Comparison of ENCODE assay signal across 24 cellular contexts in the genomic region with DNA sequence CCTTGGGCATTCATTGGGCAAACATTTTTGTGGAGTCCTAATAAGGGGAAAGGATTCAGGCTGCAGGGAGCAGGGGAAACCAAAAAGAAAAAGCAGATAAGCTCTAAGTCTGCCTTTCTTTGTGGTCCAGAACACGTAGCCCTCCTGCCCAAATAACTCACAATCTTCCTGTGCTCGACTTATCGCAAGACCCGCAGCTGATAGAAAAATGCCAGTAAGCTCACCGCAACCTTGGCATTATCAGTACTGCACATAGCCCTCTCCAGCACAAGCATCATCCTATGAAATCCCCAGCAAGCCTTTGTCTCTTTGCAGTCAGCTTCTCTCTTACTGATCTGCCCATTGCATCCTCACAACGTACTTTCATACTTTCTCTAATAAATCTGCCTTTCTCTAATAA.
"Had no signal": no experiment of that assay in that cellular context is flagged by ENCODE, and none has a peak within 500 bp of the region (broad histone marks: within the 10 kb centered on the region; RNA-seq: fewer than 3 reads in every experiment).

No MANE protein-coding gene starts in this region.

- H3K36me3 ChIP-seq: left ventricle myocardium inferior, ovary, right atrium auricular region, right lobe of liver, stomach, thyroid gland, transverse colon, upper lobe of right lung had no signal

- H3K4me1 ChIP-seq: left ventricle myocardium inferior, right atrium auricular region, right lobe of liver, stomach, testis, thyroid gland, transverse colon, upper lobe of right lung had no signal

- H3K27ac Mint-ChIP-seq: immature natural killer cell; mesothelial cell of epicardium; naive B cell; natural killer cell; progenitor cell of endocrine pancreas; stimulated activated naive B cell treated with anti-CD40 and anti-IgM and Interleukin-4, amounts not matched to agents 10 μg/mL and 1 μg/mL and 100 μg/mL, for 72 hours had no signal

- H3K9me3 Mint-ChIP-seq: natural killer cell; stimulated activated naive B cell treated with anti-CD40 and anti-IgM and Interleukin-4, amounts not matched to agents 10 μg/mL and 1 μg/mL and 100 μg/mL, for 72 hours had no signal

- ATAC-seq: natural killer cell; right lobe of liver; stimulated activated naive B cell treated with anti-CD40 and anti-IgM and Interleukin-4, amounts not matched to agents 10 μg/mL and 1 μg/mL and 100 μg/mL, for 72 hours; stimulated activated naive CD8-positive, alpha-beta T cell treated with anti-CD3 and anti-CD28 coated beads, Interleukin-15, Interleukin-2, amounts not matched to agents 100 U/mL and 50 U/mL, for 24 hours; upper lobe of right lung had no signal

- H3K27me3 ChIP-seq: ovary, right atrium auricular region, right lobe of liver, testis, thyroid gland, transverse colon, upper lobe of right lung had no signal

- H3K27ac ChIP-seq: left ventricle myocardium inferior, ovary, right atrium auricular region, right lobe of liver, stomach, testis, thyroid gland, transverse colon, upper lobe of right lung had no signal

- H3K9me3 ChIP-seq: ovary, right atrium auricular region, right lobe of liver, testis, thyroid gland, transverse colon, upper lobe of right lung had no signal

- H3K4me1 Mint-ChIP-seq: mesothelial cell of epicardium had no signal

- DNase-seq: hypothalamus; immature natural killer cell; kidney; left ventricle myocardium inferior; mesendoderm; naive B cell; natural killer cell; ovary; right lobe of liver; stimulated activated CD4-positive, alpha-beta T cell treated with anti-CD3 and anti-CD28 coated beads, Interleukin-12 subunit alpha, Interleukin-12 subunit beta, amount 100 ng/mL, for 4 hours; stimulated activated CD4-positive, alpha-beta T cell treated with anti-CD3 and anti-CD28 coated beads, Interleukin-15, amount 100 ng/mL, for 24 hours; stimulated activated CD4-positive, alpha-beta T cell treated with anti-CD3 and anti-CD28 coated beads, Interleukin-2, amount 100 ng/mL, for 24 hours; stimulated activated CD4-positive, alpha-beta T cell treated with anti-CD3 and anti-CD28 coated beads, Interleukin-4, amount 100 ng/mL, for 1 hour; stimulated activated naive B cell treated with anti-CD40 and anti-IgM and Interleukin-4, amounts not matched to agents 10 μg/mL and 1 μg/mL and 100 μg/mL, for 72 hours; stimulated activated naive CD8-positive, alpha-beta T cell treated with anti-CD3 and anti-CD28 coated beads, Interleukin-15, Interleukin-2, amounts not matched to agents 100 U/mL and 50 U/mL, for 24 hours; stomach; testis; thyroid gland; transverse colon; upper lobe of right lung had no signal

- H3K36me3 Mint-ChIP-seq: mesothelial cell of epicardium; naive B cell; natural killer cell; stimulated activated naive B cell treated with anti-CD40 and anti-IgM and Interleukin-4, amounts not matched to agents 10 μg/mL and 1 μg/mL and 100 μg/mL, for 72 hours had no signal

- H3K4me3 Mint-ChIP-seq: immature natural killer cell; mesothelial cell of epicardium; natural killer cell; stimulated activated naive B cell treated with anti-CD40 and anti-IgM and Interleukin-4, amounts not matched to agents 10 μg/mL and 1 μg/mL and 100 μg/mL, for 72 hours had no signal

- H3K4me3 ChIP-seq: left ventricle myocardium inferior, lung, ovary, right atrium auricular region, right lobe of liver, stomach, testis, thyroid gland, transverse colon, upper lobe of right lung had no signal
